Comparison of ENCODE assay signal across 14 cellular contexts in genomic region chr5:154782326-154782725, GRCh38. TPM values are rescaled to one million over a fixed set of nuclear protein-coding genes. Genes with fewer than 3 reads are reported as not detected.
DNase-seq lines count a peak whose midpoint lies in the region; ATAC-seq and TF ChIP-seq lines count a peak whose summit lies in the region.
"Had no signal": no experiment of that assay in that cellular context is flagged by ENCODE, and none has a peak within 500 bp of the region (broad histone marks: within the 10 kb centered on the region; RNA-seq: fewer than 3 reads in every experiment).

No MANE protein-coding gene starts in this region.

- peak overlapping the region; percentile 42 for H3K4me2 ChIP-seq in neural progenitor cell

- no peak overlapping the region for H2AFZ ChIP-seq in neural progenitor cell (replicated peaks)

- TF ChIP-seq CTCF in endodermal cell (conservative IDR thresholded peaks at IDR 0.05) (no peak), neural progenitor cell (IDR thresholded peaks at IDR 0.05) (no peak)

- H3K79me2 ChIP-seq in neural progenitor cell (ENCODE audit: low read depth), result peaks cover 100% of the 10 kb centered on the region

- H3K9me3 Mint-ChIP-seq in CD4-positive, CD25-positive, alpha-beta regulatory T cell, result no peaks in the 10 kb centered on the region
- H3K9me3 Mint-ChIP-seq in endodermal cell (no peaks in the 10 kb centered on the region), neural progenitor cell (no peaks in the 10 kb centered on the region)
- H3K9me3 Mint-ChIP-seq: neural crest cell had no signal

- ATAC-seq in CD4-positive, CD25-positive, alpha-beta regulatory T cell (ENCODE audit: low read depth in 2 of 2), result no peak
- peak; percentile 32 for ATAC-seq in HG02763 (IDR thresholded peaks at IDR 0.05; ENCODE audit: unreplicated experiment)

- no peaks in the 10 kb centered on the region for H3K27me3 Mint-ChIP-seq in CD4-positive, CD25-positive, alpha-beta regulatory T cell
- H3K27me3 Mint-ChIP-seq in endodermal cell (ENCODE audit: insufficient read depth) (no peaks in the 10 kb centered on the region), neural progenitor cell (ENCODE audit: insufficient read depth, low read depth) (peaks cover 2% of the 10 kb centered on the region)

- no peaks in the 10 kb centered on the region for H3K9me3 ChIP-seq in CD4-positive, CD25-positive, alpha-beta regulatory T cell (ENCODE audit: control insufficient read depth in 2 of 2, low read length in 2 of 2)
- H3K9me3 ChIP-seq in endodermal cell (ENCODE audit: control insufficient read depth, low read length), result no peaks in the 10 kb centered on the region
- no peaks in the 10 kb centered on the region for H3K9me3 ChIP-seq in neural progenitor cell (ENCODE audit: low read depth)

- no peaks in the 10 kb centered on the region for H3K27me3 ChIP-seq in CD4-positive, CD25-positive, alpha-beta regulatory T cell (ENCODE audit: control insufficient read depth, insufficient read depth, low read length)
- no peaks in the 10 kb centered on the region for H3K27me3 ChIP-seq in endodermal cell (ENCODE audit: control insufficient read depth, insufficient read depth, low read length, poor library complexity, severe bottlenecking)
- H3K27me3 ChIP-seq in neural progenitor cell, result no peaks in the 10 kb centered on the region

- H3K27ac ChIP-seq in CD4-positive, CD25-positive, alpha-beta regulatory T cell (ENCODE audit: insufficient read depth, low read length, poor library complexity, severe bottlenecking), result no peak overlapping the region
- H3K27ac ChIP-seq in endodermal cell (ENCODE audit: low read depth, low read length) (no peak overlapping the region), neural progenitor cell (no peak overlapping the region)
- H3K27ac ChIP-seq: HL-60 had no signal

- no peak overlapping the region for H3K9ac ChIP-seq in endodermal cell (ENCODE audit: extremely low read depth, low read length, poor library complexity, severe bottlenecking)
- no peak overlapping the region for H3K9ac ChIP-seq in neural progenitor cell

- H4K20me1 ChIP-seq in neural progenitor cell (ENCODE audit: low read depth), result peaks cover 97% of the 10 kb centered on the region

- peaks cover 23 to 91% (median 60%) of the 10 kb centered on the region in 4 donors for H3K4me1 Mint-ChIP-seq in CD4-positive, CD25-positive, alpha-beta regulatory T cell
- H3K4me1 Mint-ChIP-seq in endodermal cell (peaks cover 58% of the 10 kb centered on the region), neural progenitor cell (peaks cover 47% of the 10 kb centered on the region)

- peak overlapping the region; percentile 63 to 83 (median 65) for H3K27ac Mint-ChIP-seq in CD4-positive, CD25-positive, alpha-beta regulatory T cell
- H3K27ac Mint-ChIP-seq in endodermal cell (peak overlapping the region; percentile 0), neural progenitor cell (peak overlapping the region; percentile 66)

- H3K4me3 ChIP-seq in CD4-positive, CD25-positive, alpha-beta regulatory T cell (ENCODE audit: low read depth, low read length), result no peak overlapping the region
- H3K4me3 ChIP-seq in endodermal cell (ENCODE audit: low read length), result no peak overlapping the region
- no peak overlapping the region for H3K4me3 ChIP-seq in neural progenitor cell

- no peaks in the 10 kb centered on the region for H3K36me3 ChIP-seq in CD4-positive, CD25-positive, alpha-beta regulatory T cell (ENCODE audit: control insufficient read depth, insufficient read depth, low read length)
- H3K36me3 ChIP-seq in endodermal cell (ENCODE audit: control insufficient read depth, insufficient read depth, low read length), result no peaks in the 10 kb centered on the region
- H3K36me3 ChIP-seq in neural progenitor cell, result no peaks in the 10 kb centered on the region

- DNase-seq in CD4-positive, CD25-positive, alpha-beta regulatory T cell, result no peak
- DNase-seq in endodermal cell (peak; percentile 69), neural progenitor cell (ENCODE audit: low spot score) (peak; percentile 52), NCI-H146 treated with DMSO at 0.1 percent for 48 hours (lab: John Stamatoyannopoulos, UW; ENCODE audit: unreplicated experiment) (no peak), NCI-H1417 (lab: John Stamatoyannopoulos, UW) (no peak), D341Med (ENCODE audit: low spot score) (no peak), NCI-H1930 (lab: John Stamatoyannopoulos, UW) (no peak)
- DNase-seq: activated CD4-positive, alpha-beta T cell treated with anti-CD3 and anti-CD28 coated beads, Interleukin-2, amount 50 U/mL, for 48 hours; amniotic stem cell; C1 segment of cervical spinal cord; hypothalamus had no signal

- WGBS in endodermal cell (ENCODE audit: insufficient coverage in 1 of 2, insufficient read length in 1 of 2), 2 experiments, result 76 to 80% methylated on average over 1 to 4 of the region's 4 CpGs

- peaks cover 52% of the 10 kb centered on the region for H3K4me1 ChIP-seq in CD4-positive, CD25-positive, alpha-beta regulatory T cell (ENCODE audit: control insufficient read depth, insufficient read depth, low read length, poor library complexity, severe bottlenecking)
- H3K4me1 ChIP-seq in endodermal cell (ENCODE audit: control insufficient read depth, insufficient read depth, low read length), result peaks cover 31% of the 10 kb centered on the region
- H3K4me1 ChIP-seq in neural progenitor cell, result peaks cover 41% of the 10 kb centered on the region

- H3K36me3 Mint-ChIP-seq in CD4-positive, CD25-positive, alpha-beta regulatory T cell, result peaks cover 5% of the 10 kb centered on the region
- H3K36me3 Mint-ChIP-seq in endodermal cell (ENCODE audit: low read depth) (peaks cover 5% of the 10 kb centered on the region), neural progenitor cell (peaks cover 15% of the 10 kb centered on the region)

- peak overlapping the region in 1 of 4 donors; percentile 22 for H3K4me3 Mint-ChIP-seq in CD4-positive, CD25-positive, alpha-beta regulatory T cell
- H3K4me3 Mint-ChIP-seq in endodermal cell (no peak overlapping the region), neural progenitor cell (no peak overlapping the region)
- H3K4me3 Mint-ChIP-seq: neural crest cell had no signal

- peaks cover 7% of the 10 kb centered on the region for H3F3A ChIP-seq in neural progenitor cell (ENCODE audit: low read depth)

RNA-seq across cellular contexts. Expression of gene LARP1, which starts 27.1 kb away (rescaled TPM):
- total RNA-seq in CD4-positive, CD25-positive, alpha-beta regulatory T cell, result 122 TPM
- polyA plus RNA-seq in CD4-positive, CD25-positive, alpha-beta regulatory T cell, result 10 to 100 TPM in 2 of 4 donors, 1 to 10 TPM in 2; 8.0 to 10.8 (median 10.0) TPM
- total RNA-seq in endodermal cell, result 100 to 1,000 TPM; 193 to 273 TPM
- 115 TPM for polyA plus RNA-seq in endodermal cell (2013, experiment 1 of 2)
- polyA plus RNA-seq in endodermal cell (2013, experiment 2 of 2), result 107 TPM
- total RNA-seq in neural progenitor cell (ENCODE audit: low replicate concordance), result 53.8 and 85.2 TPM in 2 replicates

Comparison
In these comparisons a context has a peak if more than half of its experiments do, and no peak if none do; other contexts are left out.
1. DNase-seq: peak in endodermal cell (single experiment) and neural progenitor cell (single experiment); none in CD4-positive, CD25-positive, alpha-beta regulatory T cell (0 of 3), NCI-H146 treated with DMSO at 0.1 percent for 48 hours (single experiment), NCI-H1417 (0 of 3), D341Med (single experiment) and NCI-H1930 (0 of 2).
2. H3K27ac Mint-ChIP-seq: peak in every context shown above with its lines; median percentile 66 in neural progenitor cell; 65 in CD4-positive, CD25-positive, alpha-beta regulatory T cell; 0 in endodermal cell.